Comparison of ENCODE assay signal across 8 cellular contexts in genomic region chr15:90059208-90059985, GRCh38. TPM values are rescaled to one million over a fixed set of nuclear protein-coding genes. Genes with fewer than 3 reads are reported as not detected.
DNase-seq lines count a peak whose midpoint lies in the region; ATAC-seq and TF ChIP-seq lines count a peak whose summit lies in the region.

No MANE protein-coding gene starts in this region.

- H3K9ac ChIP-seq in iPS-18a (ENCODE audit: low read length): no peak overlapping the region

- H3K9me3 ChIP-seq in Panc1 (ENCODE audit: control insufficient read depth, insufficient read depth, low read depth, low read length) (no peaks in the 10 kb centered on the region), iPS-18a (ENCODE audit: control insufficient read depth, low read depth, low read length) (no peaks in the 10 kb centered on the region)

- no peaks in the 10 kb centered on the region for H3K36me3 ChIP-seq in Panc1 (ENCODE audit: control insufficient read depth, insufficient read depth, low read length)
- H3K36me3 ChIP-seq in iPS-18a (ENCODE audit: control insufficient read depth, low read depth, low read length): no peaks in the 10 kb centered on the region

- no peak for DNase-seq in Panc1 (ENCODE audit: low read depth, low spot score)
- peak; percentile 57 for DNase-seq in activated effector memory CD4-positive, alpha-beta T cell treated with Interleukin-2 at 50 U/mL for 16 hours
- peak; percentile 74 for DNase-seq in stimulated activated CD4-positive, alpha-beta T cell treated with anti-CD3 and anti-CD28 coated beads, Interleukin-4, amount 100 ng/mL, for 1 hour
- DNase-seq in NCI-H2196 treated with DMSO at 0.1 percent for 48 hours (lab: John Stamatoyannopoulos, UW; ENCODE audit: unreplicated experiment): no peak
- no peak for DNase-seq in AG08396 (ENCODE audit: low spot score)

- ATAC-seq in GM18508 (IDR thresholded peaks at IDR 0.05; ENCODE audit: insufficient read depth, unreplicated experiment) (peak; percentile 81), HG02885 (IDR thresholded peaks at IDR 0.05; ENCODE audit: poor library complexity, unreplicated experiment) (peak; percentile 86), Panc1 (peak; percentile 49; the same call in 1 of the 2 replicates)

- CTCF ChIA-PET in Panc1 (lab: Charles Lee): no interaction called here

- intact Hi-C loops in Panc1 (cut with micrococcal nuclease; ENCODE audit: unreplicated experiment): no loop called here

- BruUV-seq in Panc1 (replicated peaks; lab: Mats Ljungman, UMichigan): no TSS peak

- H3K4me3 ChIP-seq in Panc1 (ENCODE audit: low read depth in 2 of 2, low read length in 2 of 2): no peak overlapping the region
- H3K4me3 ChIP-seq in iPS-18a (ENCODE audit: low read length): no peak overlapping the region

- POLR2A ChIA-PET in Panc1 (lab: Charles Lee): no interaction called here

- in situ Hi-C loops in Panc1 (cut with HindIII; ENCODE audit: low pct_unique_long_range_greater_than_20kb, low sequenced_read_pairs): no loop called here

- TF ChIP-seq CTCF in Panc1 (IDR thresholded peaks at IDR 0.05): no peak

- peaks cover 29% of the 10 kb centered on the region for H3K4me1 ChIP-seq in Panc1 (ENCODE audit: control insufficient read depth, insufficient read depth, low read length)
- peaks cover 24% of the 10 kb centered on the region for H3K4me1 ChIP-seq in iPS-18a (ENCODE audit: control insufficient read depth, low read depth, low read length)

- peak overlapping the region; percentile 46; the same call in 1 of the 2 replicates for H3K27ac ChIP-seq in Panc1 (ENCODE audit: low read length)
- peak overlapping the region; percentile 49 for H3K27ac ChIP-seq in iPS-18a (ENCODE audit: low read length)

- H3K27me3 ChIP-seq in Panc1 (ENCODE audit: control insufficient read depth, insufficient read depth, low read length) (no peaks in the 10 kb centered on the region), iPS-18a (ENCODE audit: control insufficient read depth, insufficient read depth, low read length) (no peaks in the 10 kb centered on the region)

RNA-seq across cellular contexts. Expression of gene IDH2, which starts 42.9 kb away (rescaled TPM):
- 197 TPM for total RNA-seq in Panc1 (2021; ENCODE audit: unreplicated experiment)
- 331 TPM for polyA plus RNA-seq in Panc1 (2012; ENCODE audit: insufficient read length)

RNA-seq across cellular contexts. Expression of gene ZNF710, which starts 58.3 kb away (rescaled TPM):
- total RNA-seq in Panc1 (2021; ENCODE audit: unreplicated experiment): 15.8 TPM
- polyA plus RNA-seq in Panc1 (2012; ENCODE audit: insufficient read length): 14.2 TPM

Comparison
In these comparisons a context has a peak if more than half of its experiments do, and no peak if none do; other contexts are left out.
1. DNase-seq: peak in activated effector memory CD4-positive, alpha-beta T cell treated with Interleukin-2 at 50 U/mL for 16 hours (single experiment) and stimulated activated CD4-positive, alpha-beta T cell treated with anti-CD3 and anti-CD28 coated beads, Interleukin-4, amount 100 ng/mL, for 1 hour (single experiment); none in Panc1 (single experiment), NCI-H2196 treated with DMSO at 0.1 percent for 48 hours (single experiment) and AG08396 (single experiment).
2. Peak in every context shown above with its lines, with median percentiles within 50 percentile points of each other: ATAC-seq.